In the genomic region with DNA sequence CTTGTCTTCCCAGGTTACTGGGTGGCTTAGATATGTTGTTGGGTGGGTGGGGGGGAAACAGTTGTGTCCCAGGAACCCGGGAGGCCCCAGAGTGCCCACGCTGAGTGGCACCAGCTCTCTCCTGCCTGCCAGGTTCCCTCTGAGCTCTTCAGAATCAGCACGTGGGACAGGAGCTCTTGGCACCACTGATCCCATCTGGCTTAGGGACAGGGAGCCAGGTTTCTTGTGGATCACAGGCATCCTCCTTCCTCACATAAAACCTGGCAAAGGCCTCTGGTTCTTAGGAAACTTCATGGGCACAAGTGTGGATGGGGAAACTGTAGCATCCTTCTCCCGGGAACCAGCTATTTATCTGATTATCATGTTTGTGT, we compare ENCODE assay signal across 27 cellular contexts. TPM values are rescaled to one million over a fixed set of nuclear protein-coding genes. Genes with fewer than 3 reads are reported as not detected.
"Had no signal": no experiment of that assay in that cellular context is flagged by ENCODE, and none has a peak within 500 bp of the region (broad histone marks: within the 10 kb centered on the region; RNA-seq: fewer than 3 reads in every experiment).

No MANE protein-coding gene starts in this region.

- H3K9me3 ChIP-seq: colonic mucosa, gastrocnemius medialis, psoas muscle, thyroid gland had no signal

- H3K36me3 ChIP-seq: colonic mucosa, gastrocnemius medialis, neural progenitor cell, stomach, thyroid gland had no signal

- H3K27ac ChIP-seq: colonic mucosa, epithelial cell of prostate, gastrocnemius medialis, neural progenitor cell, psoas muscle, stomach, thyroid gland had no signal

- H3K4me1 ChIP-seq: colonic mucosa, gastrocnemius medialis, psoas muscle had no signal

- ATAC-seq: esophagus mucosa; gastrocnemius medialis; naive thymus-derived CD4-positive, alpha-beta T cell; psoas muscle; right cardiac atrium; stimulated activated effector memory CD8-positive, alpha-beta T cell treated with anti-CD3 and anti-CD28 coated beads, Interleukin-12 subunit alpha, Interleukin-12 subunit beta, amount 100 ng/mL, for 72 hours had no signal

- DNase-seq: colonic mucosa; effector CD8-positive, alpha-beta T cell; endodermal cell; foreskin fibroblast; gastrocnemius medialis; head of caudate nucleus; mesenchymal stem cell; midbrain; naive thymus-derived CD4-positive, alpha-beta T cell; right cardiac atrium; small intestine; stimulated activated CD4-positive, alpha-beta T cell treated with anti-CD3 and anti-CD28 coated beads, Interleukin-12 subunit alpha, Interleukin-12 subunit beta, amount 100 ng/mL, for 4 hours; stimulated activated CD4-positive, alpha-beta T cell treated with anti-CD3 and anti-CD28 coated beads, Interleukin-2, amount 100 ng/mL, for 24 hours; stimulated activated CD4-positive, alpha-beta T cell treated with anti-CD3 and anti-CD28 coated beads, Interleukin-4, amount 100 ng/mL, for 24 hours; stimulated activated naive CD4-positive, alpha-beta T cell treated with Interleukin-2 at 50 U/mL for 16 hours; stomach had no signal

- H3K4me3 ChIP-seq: colonic mucosa, gastrocnemius medialis, neural progenitor cell, psoas muscle, stomach, thyroid gland had no signal

- H3K27me3 ChIP-seq: colonic mucosa, thyroid gland had no signal

RNA-seq across cellular contexts. Expression of a gene that starts 3.4 kb away (rescaled TPM):
- total RNA-seq: colonic mucosa; gastrocnemius medialis; glomerular endothelial cell; lower leg skin; lung microvascular endothelial cell; naive thymus-derived CD4-positive, alpha-beta T cell; psoas muscle; renal cortical epithelial cell; subcutaneous adipose tissue; thyroid gland had no signal

RNA-seq across cellular contexts. Expression of a gene that starts 8.9 kb away (rescaled TPM):
- total RNA-seq: gastrocnemius medialis; lung microvascular endothelial cell; naive thymus-derived CD4-positive, alpha-beta T cell; psoas muscle had no signal
